9 cellular contexts compared by ENCODE assay signal in the genomic region with DNA sequence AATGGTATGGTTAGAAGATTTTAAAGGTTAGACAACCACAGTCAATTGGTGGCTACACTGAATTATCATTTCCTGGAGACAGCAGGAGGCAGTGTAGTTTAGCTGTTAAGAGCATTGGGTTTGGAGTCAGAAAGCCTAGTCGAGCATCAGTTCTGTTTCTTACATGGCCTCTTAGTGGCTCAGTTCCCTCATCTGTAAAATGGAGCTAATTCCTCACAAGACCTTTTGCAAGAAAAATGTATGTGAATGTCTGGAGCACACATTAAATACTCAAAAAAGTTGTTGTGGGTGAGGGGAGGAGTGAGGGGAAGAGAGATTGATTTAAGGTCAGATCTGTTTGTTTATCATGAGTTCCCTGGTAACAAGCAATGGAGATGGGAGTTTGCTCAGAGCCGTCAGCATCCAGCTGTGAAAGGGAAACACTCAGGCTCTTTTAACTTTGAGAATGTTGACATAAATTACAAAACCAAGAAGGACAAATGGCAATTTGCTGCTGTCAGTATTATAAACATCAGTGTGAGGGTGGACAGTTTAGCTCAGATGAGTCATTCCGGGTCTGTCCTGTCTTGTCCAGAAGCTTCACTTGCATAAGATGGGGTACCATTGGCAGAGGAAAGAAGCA.
A peak's percentile ranks its signal among the peaks of the same experiment; 100 is the strongest.
DNase-seq lines count a peak whose midpoint lies in the region; ATAC-seq and TF ChIP-seq lines count a peak whose summit lies in the region.
"Had no signal": no experiment of that assay in that cellular context is flagged by ENCODE, and none has a peak within 500 bp of the region (broad histone marks: within the 10 kb centered on the region; RNA-seq: fewer than 3 reads in every experiment).

No MANE protein-coding gene starts in this region.

- ATAC-seq in GM19324 (IDR thresholded peaks at IDR 0.05; ENCODE audit: low FRiP score, unreplicated experiment) = peak; percentile 67
- ATAC-seq in gastrocnemius medialis = peak; percentile 42 to 43
- ATAC-seq in GM21825 (IDR thresholded peaks at IDR 0.05; ENCODE audit: unreplicated experiment) = no peak
- no peak for ATAC-seq in GM21723 (IDR thresholded peaks at IDR 0.05; ENCODE audit: unreplicated experiment)

- TF ChIP-seq CTCF in esophagus squamous epithelium (IDR thresholded peaks at IDR 0.05) (peak in 3 of 6 experiments; percentile 8 to 53 (median 20)), gastrocnemius medialis (IDR thresholded peaks at IDR 0.05 in 4 of 5, conservative IDR thresholded peaks at IDR 0.05 in 1 of 5) (no peak)

- H3K9me3 ChIP-seq in esophagus squamous epithelium = no peaks in the 10 kb centered on the region
- H3K9me3 ChIP-seq in gastrocnemius medialis = no peaks in the 10 kb centered on the region
- H3K9me3 ChIP-seq in CD8-positive, alpha-beta memory T cell (ENCODE audit: low read length) = no peaks in the 10 kb centered on the region
- H3K9me3 ChIP-seq: neutrophil had no signal

- 19 to 25% methylated on average over 3 of the region's 3 CpGs for WGBS in esophagus squamous epithelium, 2 donors

- POLR2A ChIA-PET in CD8-positive, alpha-beta memory T cell (lab: Charles Lee) = no interaction called here

- no peak overlapping the region for H3K27ac Mint-ChIP-seq in CD8-positive, alpha-beta memory T cell

- H3K4me3 ChIP-seq in esophagus squamous epithelium (no peak overlapping the region), gastrocnemius medialis (no peak overlapping the region)
- H3K4me3 ChIP-seq in CD8-positive, alpha-beta memory T cell (ENCODE audit: low read length) = no peak overlapping the region

- H3K4me1 Mint-ChIP-seq in CD8-positive, alpha-beta memory T cell = no peaks in the 10 kb centered on the region

- H3K27ac ChIP-seq in esophagus squamous epithelium = peak overlapping the region; percentile 64 to 90 (median 87)
- H3K27ac ChIP-seq in gastrocnemius medialis = peak overlapping the region; percentile 90 to 92 (median 91)
- H3K27ac ChIP-seq in CD8-positive, alpha-beta memory T cell (ENCODE audit: low read depth, low read length) = no peak overlapping the region
- H3K27ac ChIP-seq: neutrophil had no signal

- in situ Hi-C loops in gastrocnemius medialis (cut with MboI; ENCODE audit: low sequenced_read_pairs in 4 of 4) = no loop called here

- no peaks in the 10 kb centered on the region for H3K9me3 Mint-ChIP-seq in CD8-positive, alpha-beta memory T cell

- intact Hi-C loops in esophagus squamous epithelium (cut with DNase I) (no loop called here), gastrocnemius medialis (cut with DNase I; ENCODE audit: low total_unique reads) (loop anchor here (2.0 to 10.0 kb wide), 6 partner anchors 15 to 479 kb away; no protein-coding TSS in a partner anchor)

- CTCF ChIA-PET in CD8-positive, alpha-beta memory T cell (lab: Charles Lee) = no interaction called here

- H3K36me3 ChIP-seq in esophagus squamous epithelium (no peaks in the 10 kb centered on the region), gastrocnemius medialis (no peaks in the 10 kb centered on the region)
- H3K36me3 ChIP-seq in CD8-positive, alpha-beta memory T cell (ENCODE audit: insufficient read depth, low read length) = no peaks in the 10 kb centered on the region
- H3K36me3 ChIP-seq: neutrophil had no signal

- H3K4me3 Mint-ChIP-seq in CD8-positive, alpha-beta memory T cell = no peak overlapping the region

- no peak for TF ChIP-seq POLR2A in esophagus squamous epithelium (IDR thresholded peaks at IDR 0.05)
- TF ChIP-seq POLR2A in gastrocnemius medialis (IDR thresholded peaks at IDR 0.05) = no peak

- peaks cover 0 to 4% (median 0%) of the 10 kb centered on the region in 3 donors for H3K36me3 Mint-ChIP-seq in CD8-positive, alpha-beta memory T cell

- peaks cover 28 to 91% (median 32%) of the 10 kb centered on the region in 3 donors for H3K4me1 ChIP-seq in esophagus squamous epithelium
- H3K4me1 ChIP-seq in gastrocnemius medialis = peaks cover 32 to 41% of the 10 kb centered on the region in 2 donors
- H3K4me1 ChIP-seq in CD8-positive, alpha-beta memory T cell (ENCODE audit: insufficient read depth, low read length) = no peaks in the 10 kb centered on the region

- peaks cover 0 to 2% of the 10 kb centered on the region in 2 donors for H3K27me3 Mint-ChIP-seq in CD8-positive, alpha-beta memory T cell

- peak; percentile 14 for DNase-seq in NCI-H82 (lab: John Stamatoyannopoulos, UW)
- DNase-seq in esophagus squamous epithelium (lab: John Stamatoyannopoulos, UW) = no peak
- peak; percentile 10 to 47 for DNase-seq in gastrocnemius medialis
- DNase-seq in CD8-positive, alpha-beta memory T cell = no peak
- no peak for DNase-seq in midbrain (lab: John Stamatoyannopoulos, UW)

- H3K27me3 ChIP-seq in esophagus squamous epithelium (no peaks in the 10 kb centered on the region), gastrocnemius medialis (no peaks in the 10 kb centered on the region)
- H3K27me3 ChIP-seq in CD8-positive, alpha-beta memory T cell (ENCODE audit: insufficient read depth, low read length, poor library complexity, severe bottlenecking) = no peaks in the 10 kb centered on the region
- H3K27me3 ChIP-seq: neutrophil had no signal

Comparison
In these comparisons a context has a peak if more than half of its experiments do, and no peak if none do; other contexts are left out.
1. ATAC-seq: peak in GM19324 (single experiment) and gastrocnemius medialis (2 of 2); none in GM21825 (single experiment) and GM21723 (single experiment).
2. DNase-seq: peak in NCI-H82 (single experiment) and gastrocnemius medialis (2 of 2); none in esophagus squamous epithelium (single experiment), CD8-positive, alpha-beta memory T cell (0 of 5) and midbrain (single experiment).